12 cellular contexts compared by ENCODE assay signal in genomic region chr22:19554834-19555404, GRCh38. TPM values are rescaled to one million over a fixed set of nuclear protein-coding genes. Genes with fewer than 3 reads are reported as not detected.
DNase-seq lines count a peak whose midpoint lies in the region; ATAC-seq and TF ChIP-seq lines count a peak whose summit lies in the region.
"Had no signal": no experiment of that assay in that cellular context is flagged by ENCODE, and none has a peak within 500 bp of the region (broad histone marks: within the 10 kb centered on the region; RNA-seq: fewer than 3 reads in every experiment).

No MANE protein-coding gene starts in this region.

- H3K36me3 ChIP-seq in iPS-18a (ENCODE audit: control insufficient read depth, low read depth, low read length): no peaks in the 10 kb centered on the region
- H3K36me3 ChIP-seq in spleen: no peaks in the 10 kb centered on the region
- H3K36me3 ChIP-seq: esophagus muscularis mucosa had no signal

- POLR2A ChIA-PET in AG04449 (lab: Yijun Ruan, JAX): no interaction called here

- peak overlapping the region; percentile 27 for H3K9ac ChIP-seq in iPS-18a (ENCODE audit: low read length)

- CTCF ChIA-PET in AG04449 (lab: Yijun Ruan, JAX): interaction anchor here (1.3 to 2.1 kb wide), 2 partner anchors 14 to 75 kb away, joined by 4 to 7 read pairs; no protein-coding TSS in a partner anchor

- no peak overlapping the region for H3K4me3 ChIP-seq in AG04449 (ENCODE audit: low read depth, low read length)
- no peak overlapping the region for H3K4me3 ChIP-seq in HFF-Myc (replicated peaks; ENCODE audit: low read depth, low read length)
- H3K4me3 ChIP-seq in iPS-18a (ENCODE audit: low read length): no peak overlapping the region
- H3K4me3 ChIP-seq in spleen: no peak overlapping the region
- H3K4me3 ChIP-seq: esophagus muscularis mucosa had no signal

- H3K27ac ChIP-seq in iPS-18a (ENCODE audit: low read length) (no peak overlapping the region), spleen (peak overlapping the region in 1 of 8 donors; percentile 1)
- H3K27ac ChIP-seq: esophagus muscularis mucosa had no signal

- H3K27me3 ChIP-seq in iPS-18a (ENCODE audit: control insufficient read depth, insufficient read depth, low read length) (no peaks in the 10 kb centered on the region), spleen (replicated peaks in 1 of 7) (peaks cover 0 to 9% (median 0%) of the 10 kb centered on the region in 7 donors)

- TF ChIP-seq POLR2A in spleen (IDR thresholded peaks at IDR 0.05): no peak

- TF ChIP-seq CTCF in AG04449 (IDR thresholded peaks at IDR 0.05; ENCODE audit: insufficient read depth, low read length, missing control alignments) (peak; percentile 31), HFF-Myc (IDR thresholded peaks at IDR 0.05; ENCODE audit: low read depth, low read length, missing control alignments) (peak; percentile 14), spleen (IDR thresholded peaks at IDR 0.05 in 8 of 11, conservative IDR thresholded peaks at IDR 0.05 in 3 of 11) (peak in 1 of 11 experiments; percentile 7)

- intact Hi-C loops in spleen (cut with DNase I; ENCODE audit: low total_unique reads): no loop called here

- WGBS in spleen, 5 donors: 80 to 92% (median 84%) methylated on average over 11 to 12 of the region's 12 CpGs

- H3K9me3 ChIP-seq in iPS-18a (ENCODE audit: control insufficient read depth, low read depth, low read length): no peaks in the 10 kb centered on the region
- H3K9me3 ChIP-seq in spleen: peaks cover 0 to 14% (median 7%) of the 10 kb centered on the region in 8 donors

- ATAC-seq in HG02678 (IDR thresholded peaks at IDR 0.05; ENCODE audit: unreplicated experiment): no peak
- ATAC-seq: natural killer cell treated with Interleukin-12 subunit alpha and Interleukin-12 subunit beta and Interleukin-15 and Interleukin-18, amount 100 ng/mL, for 72 hours had no signal

- H3K4me1 ChIP-seq in iPS-18a (ENCODE audit: control insufficient read depth, low read depth, low read length): no peaks in the 10 kb centered on the region
- H3K4me1 ChIP-seq in spleen: no peaks in the 10 kb centered on the region
- H3K4me1 ChIP-seq: esophagus muscularis mucosa had no signal

- DNase-seq in AG04449 (ENCODE audit: low read depth, low spot score) (no peak), HFF-Myc (ENCODE audit: extremely low read depth, low read depth) (no peak), amniotic epithelial cell (ENCODE audit: low read depth) (peak; percentile 17), T1000 (lab: John Stamatoyannopoulos, UW) (no peak), spleen (no peak)
- DNase-seq in central memory CD4-positive, alpha-beta T cell: no peak
- DNase-seq: CD8-positive, alpha-beta memory T cell; NCI-H146 had no signal

RNA-seq across cellular contexts. Expression of gene CLDN5, which starts 30.7 kb away (rescaled TPM):
- total RNA-seq in spleen: 100 to 1,000 TPM in 1 of 7 donors, 10 to 100 TPM in 6; 29.5 to 167 (median 65.8) TPM
- polyA plus RNA-seq in spleen: 10 to 100 TPM; 18.1 to 69.3 (median 35.8) TPM
- total RNA-seq: CD8-positive, alpha-beta memory T cell; natural killer cell treated with Interleukin-12 subunit alpha and Interleukin-12 subunit beta and Interleukin-15 and Interleukin-18, amount 100 ng/mL, for 72 hours had no signal
- polyA plus RNA-seq: CD8-positive, alpha-beta memory T cell had no signal
